ENCODE assay signal across 13 cellular contexts in genomic region chr3:188043891-188044290, GRCh38.
DNase-seq lines count a peak whose midpoint lies in the region; ATAC-seq and TF ChIP-seq lines count a peak whose summit lies in the region.
"Had no signal": no experiment of that assay in that cellular context is flagged by ENCODE, and none has a peak within 500 bp of the region (broad histone marks: within the 10 kb centered on the region; RNA-seq: fewer than 3 reads in every experiment).

No MANE protein-coding gene starts in this region.

- no peaks in the 10 kb centered on the region for H3K4me1 Mint-ChIP-seq in activated CD4-positive, alpha-beta T cell treated with anti-CD3 and anti-CD28 coated beads for 36 hours
- H3K4me1 Mint-ChIP-seq in activated T-helper 17 cell treated with anti-CD3 and anti-CD28 coated beads, Interleukin-2, amount 50 U/mL, for 72 hours: peaks cover 8% of the 10 kb centered on the region
- H3K4me1 Mint-ChIP-seq in stimulated activated effector memory CD8-positive, alpha-beta T cell treated with anti-CD3 and anti-CD28 coated beads, Interleukin-12 subunit alpha, Interleukin-12 subunit beta, amount 100 ng/mL, for 72 hours: peaks cover 18% of the 10 kb centered on the region

- no peak for DNase-seq in activated CD4-positive, alpha-beta T cell treated with anti-CD3 and anti-CD28 coated beads for 36 hours
- no peak for DNase-seq in activated CD4-positive, alpha-beta T cell treated with anti-CD3 and anti-CD28 coated beads, Interleukin-2, amount 50 U/mL, for 4 hours
- DNase-seq in stimulated activated effector memory CD8-positive, alpha-beta T cell treated with anti-CD3 and anti-CD28 coated beads, Interleukin-12 subunit alpha, Interleukin-12 subunit beta, amount 100 ng/mL, for 72 hours (ENCODE audit: low spot score in 2 of 2): no peak
- DNase-seq in GM13976 (ENCODE audit: low spot score) (no peak), HT-29 (ENCODE audit: low spot score) (no peak)
- no peak for DNase-seq in central memory CD4-positive, alpha-beta T cell
- DNase-seq: NCI-H1417, NCI-H2029, NCI-H2171 treated with DMSO at 0.1 percent for 48 hours, NCI-H774, SHP77 treated with DMSO at 0.1 percent for 48 hours had no signal

- in situ Hi-C loops in GM13976 (cut with MboI; ENCODE audit: low sequenced_read_pairs, unreplicated experiment): no loop called here

- ATAC-seq in activated CD4-positive, alpha-beta T cell treated with anti-CD3 and anti-CD28 coated beads for 36 hours: peak; percentile 51
- ATAC-seq in activated T-helper 17 cell treated with anti-CD3 and anti-CD28 coated beads, Interleukin-2, amount 50 U/mL, for 72 hours (replicated peaks): peak; percentile 71
- ATAC-seq in stimulated activated effector memory CD8-positive, alpha-beta T cell treated with anti-CD3 and anti-CD28 coated beads, Interleukin-12 subunit alpha, Interleukin-12 subunit beta, amount 100 ng/mL, for 72 hours: peak; percentile 84

- no peaks in the 10 kb centered on the region for H3K9me3 Mint-ChIP-seq in activated CD4-positive, alpha-beta T cell treated with anti-CD3 and anti-CD28 coated beads for 36 hours (ENCODE audit: low read depth)
- no peaks in the 10 kb centered on the region for H3K9me3 Mint-ChIP-seq in activated T-helper 17 cell treated with anti-CD3 and anti-CD28 coated beads, Interleukin-2, amount 50 U/mL, for 72 hours
- no peaks in the 10 kb centered on the region for H3K9me3 Mint-ChIP-seq in stimulated activated effector memory CD8-positive, alpha-beta T cell treated with anti-CD3 and anti-CD28 coated beads, Interleukin-12 subunit alpha, Interleukin-12 subunit beta, amount 100 ng/mL, for 72 hours

- CTCF ChIA-PET in activated CD4-positive, alpha-beta T cell treated with anti-CD3 and anti-CD28 coated beads for 36 hours (lab: Charles Lee): interaction anchor here (1.0 kb wide), 1 partner anchor 82 kb away, joined by 3 read pairs; no protein-coding TSS in a partner anchor

- TF ChIP-seq CTCF in GM13976 (IDR thresholded peaks at IDR 0.05; ENCODE audit: borderline replicate concordance, control extremely low read depth, extremely low read depth, insufficient read depth, missing control alignments): no peak

- no peak overlapping the region for H3K27ac Mint-ChIP-seq in activated CD4-positive, alpha-beta T cell treated with anti-CD3 and anti-CD28 coated beads for 36 hours
- no peak overlapping the region for H3K27ac Mint-ChIP-seq in activated T-helper 17 cell treated with anti-CD3 and anti-CD28 coated beads, Interleukin-2, amount 50 U/mL, for 72 hours
- no peak overlapping the region for H3K27ac Mint-ChIP-seq in stimulated activated effector memory CD8-positive, alpha-beta T cell treated with anti-CD3 and anti-CD28 coated beads, Interleukin-12 subunit alpha, Interleukin-12 subunit beta, amount 100 ng/mL, for 72 hours

- no peak overlapping the region for H3K4me3 Mint-ChIP-seq in activated CD4-positive, alpha-beta T cell treated with anti-CD3 and anti-CD28 coated beads for 36 hours
- no peak overlapping the region for H3K4me3 Mint-ChIP-seq in activated T-helper 17 cell treated with anti-CD3 and anti-CD28 coated beads, Interleukin-2, amount 50 U/mL, for 72 hours
- H3K4me3 Mint-ChIP-seq in stimulated activated effector memory CD8-positive, alpha-beta T cell treated with anti-CD3 and anti-CD28 coated beads, Interleukin-12 subunit alpha, Interleukin-12 subunit beta, amount 100 ng/mL, for 72 hours: no peak overlapping the region

- TF ChIP-seq EP300 in Ishikawa (IDR thresholded peaks at IDR 0.05; ENCODE audit: borderline replicate concordance): peak; percentile 58; the same call in 1 of the 2 replicates

- no peaks in the 10 kb centered on the region for H3K27me3 Mint-ChIP-seq in activated CD4-positive, alpha-beta T cell treated with anti-CD3 and anti-CD28 coated beads for 36 hours
- H3K27me3 Mint-ChIP-seq in activated T-helper 17 cell treated with anti-CD3 and anti-CD28 coated beads, Interleukin-2, amount 50 U/mL, for 72 hours: no peaks in the 10 kb centered on the region

- peak; percentile 1; the same call in 1 of the 2 replicates for TF ChIP-seq RAD21 in Ishikawa (IDR thresholded peaks at IDR 0.05; ENCODE audit: low read depth)

- no peaks in the 10 kb centered on the region for H3K36me3 Mint-ChIP-seq in activated CD4-positive, alpha-beta T cell treated with anti-CD3 and anti-CD28 coated beads for 36 hours (ENCODE audit: low read depth)
- H3K36me3 Mint-ChIP-seq in activated T-helper 17 cell treated with anti-CD3 and anti-CD28 coated beads, Interleukin-2, amount 50 U/mL, for 72 hours (ENCODE audit: low read depth): no peaks in the 10 kb centered on the region
- no peaks in the 10 kb centered on the region for H3K36me3 Mint-ChIP-seq in stimulated activated effector memory CD8-positive, alpha-beta T cell treated with anti-CD3 and anti-CD28 coated beads, Interleukin-12 subunit alpha, Interleukin-12 subunit beta, amount 100 ng/mL, for 72 hours

- intact Hi-C loops in activated CD4-positive, alpha-beta T cell treated with anti-CD3 and anti-CD28 coated beads for 36 hours (cut with DNase I, micrococcal nuclease): no loop called here

- POLR2A ChIA-PET in activated CD4-positive, alpha-beta T cell treated with anti-CD3 and anti-CD28 coated beads for 36 hours (lab: Charles Lee): interaction anchor here (0.6 kb wide), 1 partner anchor 83 kb away, joined by 3 read pairs; no protein-coding TSS in a partner anchor

TF ChIP-seq in Ishikawa, 13 proteins besides CTCF, POLR2A, EP300 and RAD21:
- TF ChIP-seq TEAD4 (IDR thresholded peaks at IDR 0.05) (no peak), TCF12 (IDR thresholded peaks at IDR 0.05; ENCODE audit: low read depth) (peak; percentile 51; the same call in 1 of the 2 replicates), FOXM1 (IDR thresholded peaks at IDR 0.05; ENCODE audit: borderline replicate concordance, low read depth) (no peak), CREB1 (IDR thresholded peaks at IDR 0.05; ENCODE audit: low read depth) (no peak), CEBPB (IDR thresholded peaks at IDR 0.05) (no peak), EGR1 (IDR thresholded peaks at IDR 0.05) (no peak), ZBTB7A (IDR thresholded peaks at IDR 0.05; ENCODE audit: low read depth) (peak; percentile 43; the same call in 1 of the 2 replicates), NFIC (IDR thresholded peaks at IDR 0.05) (peak; percentile 70), MAX (IDR thresholded peaks at IDR 0.05) (no peak), TAF1 (IDR thresholded peaks at IDR 0.05; ENCODE audit: low read depth) (no peak), YY1 (IDR thresholded peaks at IDR 0.05; ENCODE audit: low read depth) (no peak), REST (IDR thresholded peaks at IDR 0.05; ENCODE audit: low read depth) (no peak), USF1 (IDR thresholded peaks at IDR 0.05) (no peak)
TF ChIP-seq in Ishikawa: peak in this region for 3.
